In genomic region chr7:63899691-63900393, GRCh38 we compare ENCODE assay signal across 8 cellular contexts.
A peak's percentile ranks its signal among the peaks of the same experiment; 100 is the strongest.
DNase-seq lines count a peak whose midpoint lies in the region; ATAC-seq and TF ChIP-seq lines count a peak whose summit lies in the region.

No MANE protein-coding gene starts in this region.

- H3K4me3 ChIP-seq in Peyer's patch = peak overlapping the region; percentile 35 to 71 (median 46)
- H3K4me3 ChIP-seq in iPS-18c (ENCODE audit: insufficient read depth, low read depth, low read length) = 0 out of 2 replicates have a peak overlapping the region, but pooled peaks have one; percentile 15

- H3K27me3 ChIP-seq in Peyer's patch = no peaks in the 10 kb centered on the region

- peak; percentile 75 for DNase-seq in CD1c-positive myeloid dendritic cell (ENCODE audit: extremely low spot score)
- peak; percentile 50 to 78 (median 78) for DNase-seq in Peyer's patch
- DNase-seq in activated effector memory CD4-positive, alpha-beta T cell treated with anti-CD3 and anti-CD28 coated beads, Interleukin-2, amount 50 U/mL, for 16 hours = peak; percentile 92
- peak; percentile 73 to 82 for DNase-seq in stimulated activated CD4-positive, alpha-beta T cell treated with anti-CD3 and anti-CD28 coated beads, Interleukin-4, amount 100 ng/mL, for 4 hours
- no peak for DNase-seq in NCI-H1694 treated with DMSO at 0.1 percent for 48 hours (lab: John Stamatoyannopoulos, UW)
- DNase-seq in ACHN = no peak

- H3K9me3 ChIP-seq in Peyer's patch (peaks cover 0 to 9% (median 4%) of the 10 kb centered on the region in 4 donors), iPS-18c (ENCODE audit: control insufficient read depth, insufficient read depth, low read length) (peaks cover 23% of the 10 kb centered on the region)

- H3K4me1 ChIP-seq in Peyer's patch = peaks cover 0 to 9% (median 0%) of the 10 kb centered on the region in 4 donors

- no peak for ATAC-seq in HG03139 (IDR thresholded peaks at IDR 0.05; ENCODE audit: unreplicated experiment)

- TF ChIP-seq POLR2A in Peyer's patch (IDR thresholded peaks at IDR 0.05) = no peak

- peak overlapping the region in 2 of 4 donors; percentile 52 to 64 for H3K27ac ChIP-seq in Peyer's patch

- in situ Hi-C loops in ACHN (cut with HindIII; ENCODE audit: low pct_ligation_motif_present, low pct_unique_long_range_greater_than_20kb, low sequenced_read_pairs) = no loop called here

- no peaks in the 10 kb centered on the region for H3K36me3 ChIP-seq in Peyer's patch

- TF ChIP-seq CTCF in Peyer's patch (IDR thresholded peaks at IDR 0.05) = no peak

Comparison
In these comparisons a context has a peak if more than half of its experiments do, and no peak if none do; other contexts are left out.
1. DNase-seq: peak in CD1c-positive myeloid dendritic cell (single experiment), Peyer's patch (3 of 3), activated effector memory CD4-positive, alpha-beta T cell treated with anti-CD3 and anti-CD28 coated beads, Interleukin-2, amount 50 U/mL, for 16 hours (single experiment) and stimulated activated CD4-positive, alpha-beta T cell treated with anti-CD3 and anti-CD28 coated beads, Interleukin-4, amount 100 ng/mL, for 4 hours (2 of 2); none in NCI-H1694 treated with DMSO at 0.1 percent for 48 hours (single experiment) and ACHN (single experiment).